ENCODE assay signal across 30 cellular contexts in the genomic region with DNA sequence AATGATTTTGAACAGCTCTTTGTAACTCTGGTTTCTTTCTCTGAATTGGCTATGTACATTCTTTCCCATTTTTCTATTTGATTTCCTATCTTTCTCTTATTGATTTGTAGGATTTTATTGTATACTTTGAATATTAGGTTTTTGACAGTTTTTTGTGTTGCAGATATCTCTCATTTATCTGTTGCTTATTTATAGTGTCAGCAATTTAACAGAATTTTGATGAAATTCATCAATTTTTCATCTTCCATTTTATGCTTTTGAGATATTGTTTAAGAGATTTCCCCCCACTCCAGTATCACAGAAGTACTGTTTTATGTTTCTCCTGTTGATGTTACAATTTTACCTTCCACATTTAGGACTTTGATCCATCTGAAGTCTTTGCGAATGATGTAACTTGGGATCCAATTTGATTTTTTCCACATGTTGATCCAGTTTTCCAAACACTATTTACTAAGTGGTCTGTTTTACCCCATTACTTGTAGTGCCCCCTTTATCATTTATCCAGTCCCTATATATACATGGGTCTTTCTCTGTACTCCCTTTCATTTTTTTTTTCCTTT.
"Had no signal": no experiment of that assay in that cellular context is flagged by ENCODE, and none has a peak within 500 bp of the region (broad histone marks: within the 10 kb centered on the region; RNA-seq: fewer than 3 reads in every experiment).

No MANE protein-coding gene starts in this region.

- H3K79me2 ChIP-seq: parathyroid adenoma had no signal

- FAIRE-seq: urothelium cell line had no signal

- H3K4me3 Mint-ChIP-seq: natural killer cell; nephron; neural progenitor cell; stimulated activated memory B cell treated with anti-CD40 and anti-IgM and Interleukin-4, amounts not matched to agents 10 μg/mL and 1 μg/mL and 100 μg/mL, for 72 hours; stimulated activated naive CD8-positive, alpha-beta T cell treated with anti-CD3 and anti-CD28 coated beads, Interleukin-15, Interleukin-2, amounts not matched to agents 100 ng/mL and 50 ng/mL, for 24 hours had no signal

- H3K27me3 Mint-ChIP-seq: progenitor cell of endocrine pancreas; stimulated activated memory B cell treated with anti-CD40 and anti-IgM and Interleukin-4, amounts not matched to agents 10 μg/mL and 1 μg/mL and 100 μg/mL, for 72 hours; stimulated activated naive CD8-positive, alpha-beta T cell treated with anti-CD3 and anti-CD28 coated beads, Interleukin-15, Interleukin-2, amounts not matched to agents 100 ng/mL and 50 ng/mL, for 24 hours had no signal

- H3K4me3 ChIP-seq: neural progenitor cell, ovary, psoas muscle, skin epidermis, smooth muscle cell, spleen, stomach, thoracic aorta, thyroid gland, tibial nerve, upper lobe of left lung, vagina had no signal

- H3K36me3 ChIP-seq: ovary, thoracic aorta, thyroid gland, upper lobe of left lung had no signal

- H3K27ac Mint-ChIP-seq: natural killer cell; nephron; neural progenitor cell; progenitor cell of endocrine pancreas; stimulated activated memory B cell treated with anti-CD40 and anti-IgM and Interleukin-4, amounts not matched to agents 10 μg/mL and 1 μg/mL and 100 μg/mL, for 72 hours; stimulated activated naive CD8-positive, alpha-beta T cell treated with anti-CD3 and anti-CD28 coated beads, Interleukin-15, Interleukin-2, amounts not matched to agents 100 ng/mL and 50 ng/mL, for 24 hours had no signal

- DNase-seq: natural killer cell; occipital lobe; ovary; posterior cingulate gyrus; psoas muscle; right cardiac atrium; spleen; stimulated activated CD4-positive, alpha-beta T cell treated with anti-CD3 and anti-CD28 coated beads, Interleukin-12 subunit alpha, Interleukin-12 subunit beta, amount 100 ng/mL, for 4 hours; stimulated activated CD4-positive, alpha-beta T cell treated with anti-CD3 and anti-CD28 coated beads, Interleukin-1b, Interleukin-23, amount 100 ng/mL, for 48 hours; stimulated activated CD4-positive, alpha-beta T cell treated with anti-CD3 and anti-CD28 coated beads, Interleukin-4, amount 100 ng/mL, for 1 hour; stimulated activated CD4-positive, alpha-beta T cell treated with anti-CD3 and anti-CD28 coated beads, Interleukin-4, amount 100 ng/mL, for 4 hours; stimulated activated CD8-positive, alpha-beta memory T cell treated with anti-CD3 and anti-CD28 coated beads, Interleukin-4, amount 100 ng/mL, for 48 hours; stimulated activated naive CD4-positive, alpha-beta T cell treated with Interleukin-2 at 50 U/mL for 16 hours; stomach; thyroid gland; trophoblast cell had no signal

- H3K9me3 Mint-ChIP-seq: natural killer cell; stimulated activated naive CD8-positive, alpha-beta T cell treated with anti-CD3 and anti-CD28 coated beads, Interleukin-15, Interleukin-2, amounts not matched to agents 100 ng/mL and 50 ng/mL, for 24 hours had no signal

- H3K36me3 Mint-ChIP-seq: natural killer cell; stimulated activated memory B cell treated with anti-CD40 and anti-IgM and Interleukin-4, amounts not matched to agents 10 μg/mL and 1 μg/mL and 100 μg/mL, for 72 hours had no signal

- H3K9ac ChIP-seq: neural progenitor cell, parathyroid adenoma had no signal

- H3K4me1 Mint-ChIP-seq: natural killer cell; nephron; stimulated activated memory B cell treated with anti-CD40 and anti-IgM and Interleukin-4, amounts not matched to agents 10 μg/mL and 1 μg/mL and 100 μg/mL, for 72 hours had no signal

- H3K4me2 ChIP-seq: neural progenitor cell, smooth muscle cell had no signal

- H3K27me3 ChIP-seq: neural progenitor cell, ovary, spleen, stomach, thyroid gland, tibial nerve, upper lobe of left lung, vagina had no signal

- H3K27ac ChIP-seq: neural progenitor cell, ovary, parathyroid adenoma, psoas muscle, skin epidermis, spleen, stomach, thoracic aorta, thyroid gland, tibial nerve, upper lobe of left lung, vagina had no signal

- H2AFZ ChIP-seq: neural progenitor cell, parathyroid adenoma had no signal

- H3K4me1 ChIP-seq: neural progenitor cell, parathyroid adenoma, psoas muscle, spleen, stomach, thyroid gland, tibial nerve, upper lobe of left lung, vagina had no signal

- ATAC-seq: natural killer cell; psoas muscle; right cardiac atrium; sciatic nerve; stimulated activated memory B cell treated with anti-CD40 and anti-IgM and Interleukin-4, amounts not matched to agents 10 μg/mL and 1 μg/mL and 100 μg/mL, for 72 hours had no signal

- H3K9me3 ChIP-seq: ovary, stomach, thyroid gland, upper lobe of left lung, vagina had no signal
